Comparison of ENCODE assay signal across 8 cellular contexts in genomic region chr11:9664276-9665171, GRCh38. TPM values are rescaled to one million over a fixed set of nuclear protein-coding genes. Genes with fewer than 3 reads are reported as not detected.
DNase-seq lines count a peak whose midpoint lies in the region; ATAC-seq and TF ChIP-seq lines count a peak whose summit lies in the region.

No MANE protein-coding gene starts in this region.

- peaks cover 0 to 5% (median 3%) of the 10 kb centered on the region in 3 donors for H3K9me3 Mint-ChIP-seq in T-cell

- H3K27me3 Mint-ChIP-seq in T-cell = peaks cover 22 to 25% of the 10 kb centered on the region in 2 donors

- peak overlapping the region; percentile 93 for H3K27ac ChIP-seq in left lung

- ATAC-seq in GM19455 (IDR thresholded peaks at IDR 0.05; ENCODE audit: unreplicated experiment) (peak; percentile 37), HG03460 (IDR thresholded peaks at IDR 0.05; ENCODE audit: unreplicated experiment) (peak; percentile 38), T-cell (replicated peaks in 1 of 4) (peak; percentile 53 to 63 (median 58)), left lung (peak; percentile 69)
- ATAC-seq in stimulated activated naive CD8-positive, alpha-beta T cell treated with anti-CD3 and anti-CD28 coated beads, Interleukin-15, Interleukin-2, amounts not matched to agents 100 U/mL and 50 U/mL, for 24 hours = peak; percentile 41

- peaks cover 0 to 4% of the 10 kb centered on the region in 2 donors for H3K36me3 ChIP-seq in left lung

- CTCF ChIA-PET in T-cell (lab: Charles Lee) = interaction anchor here in 1 of 2 donors (0.7 kb wide), 1 partner anchor 594 kb away, joined by 4 read pairs; no protein-coding TSS in a partner anchor

- H3K4me1 Mint-ChIP-seq in T-cell = peaks cover 15 to 22% (median 21%) of the 10 kb centered on the region in 3 donors

- intact Hi-C loops in left lung (cut with DNase I) = no loop called here

- peaks cover 0 to 10% of the 10 kb centered on the region in 2 donors for H3K9me3 ChIP-seq in left lung

- no peaks in the 10 kb centered on the region for H3K27me3 ChIP-seq in left lung

- H3K4me3 Mint-ChIP-seq in T-cell = peak overlapping the region; percentile 79 to 86 (median 82)

- H3K4me3 ChIP-seq in choroid plexus epithelial cell (ENCODE audit: low read depth, low read length) = peak overlapping the region; percentile 90
- H3K4me3 ChIP-seq in left lung = peak overlapping the region; percentile 88 to 89

- H3K27ac Mint-ChIP-seq in T-cell = peak overlapping the region in 1 of 2 donors; percentile 16

- DNase-seq in ELR (ENCODE audit: low read depth) (peak; percentile 67), T-cell (peak in 8 of 34 experiments; percentile 2 to 42 (median 10)), choroid plexus epithelial cell (ENCODE audit: low read depth) (peak; percentile 72), left lung (peak; percentile 59 to 82), SHP77 (lab: John Stamatoyannopoulos, UW) (no peak)
- peak; percentile 13 for DNase-seq in stimulated activated naive CD8-positive, alpha-beta T cell treated with anti-CD3 and anti-CD28 coated beads, Interleukin-15, Interleukin-2, amounts not matched to agents 100 U/mL and 50 U/mL, for 24 hours

- POLR2A ChIA-PET in T-cell (lab: Charles Lee) = no interaction called here

- H3K4me1 ChIP-seq in left lung = peaks cover 8 to 61% of the 10 kb centered on the region in 2 donors

- TF ChIP-seq CTCF in choroid plexus epithelial cell (conservative IDR thresholded peaks at IDR 0.05; ENCODE audit: low read depth, low read length) = no peak
- TF ChIP-seq CTCF in left lung (IDR thresholded peaks at IDR 0.05) = no peak

- H3K36me3 Mint-ChIP-seq in T-cell = no peaks in the 10 kb centered on the region

RNA-seq across cellular contexts. Expression of gene SWAP70, which starts 0.6 kb away (rescaled TPM):
- total RNA-seq in T-cell (10 to 100 TPM in 1 of 5 donors, 1 to 10 TPM in 4; 4.5 to 14.3 (median 7.3) TPM), left lung (10 to 100 TPM; 45.6 to 50.8 TPM)

Comparison
In these comparisons a context has a peak if more than half of its experiments do, and no peak if none do; other contexts are left out.
1. DNase-seq: peak in ELR (single experiment), choroid plexus epithelial cell (single experiment), left lung (2 of 2) and stimulated activated naive CD8-positive, alpha-beta T cell treated with anti-CD3 and anti-CD28 coated beads, Interleukin-15, Interleukin-2, amounts not matched to agents 100 U/mL and 50 U/mL, for 24 hours (single experiment); none in SHP77 (0 of 2).
2. Peak in every context shown above with its lines, with median percentiles within 50 percentile points of each other: ATAC-seq.